Comparison of ENCODE assay signal across 12 cellular contexts in genomic region chr17:39094607-39095308, GRCh38. TPM values are rescaled to one million over a fixed set of nuclear protein-coding genes. Genes with fewer than 3 reads are reported as not detected.
DNase-seq lines count a peak whose midpoint lies in the region; ATAC-seq, FAIRE-seq and TF ChIP-seq lines count a peak whose summit lies in the region.
"Had no signal": no experiment of that assay in that cellular context is flagged by ENCODE, and none has a peak within 500 bp of the region (broad histone marks: within the 10 kb centered on the region; RNA-seq: fewer than 3 reads in every experiment).

No MANE protein-coding gene starts in this region.

- TF ChIP-seq EP300 in stomach (IDR thresholded peaks at IDR 0.05) = no peak

- peak; percentile 71 for DNase-seq in Jurkat, Clone E6-1 (ENCODE audit: low read depth, low spot score)
- peak; percentile 21 for DNase-seq in T-helper 22 cell (ENCODE audit: low read depth)
- DNase-seq in astrocyte (ENCODE audit: low read depth) = peak; percentile 20
- DNase-seq in stimulated activated CD8-positive, alpha-beta memory T cell treated with anti-CD3 and anti-CD28 coated beads, Interleukin-12 subunit alpha, Interleukin-12 subunit beta, amount 100 ng/mL, for 4 hours (ENCODE audit: low read depth) = peak; percentile 24
- no peak for DNase-seq in stomach
- no peak for DNase-seq in NCI-H2227 treated with DMSO at 0.1 percent for 48 hours (lab: John Stamatoyannopoulos, UW)
- DNase-seq: head of caudate nucleus, NCI-H2029 treated with DMSO at 0.1 percent for 48 hours had no signal

- H3K9me3 Mint-ChIP-seq in astrocyte (ENCODE audit: unreplicated experiment) = no peaks in the 10 kb centered on the region

- H3K79me2 ChIP-seq in astrocyte (ENCODE audit: insufficient read depth, low read length) = no peaks in the 10 kb centered on the region

- FAIRE-seq in astrocyte (lab: Jason Lieb, UNC) = no peak
- FAIRE-seq: RCC 7860 had no signal

- H3K4me1 ChIP-seq in astrocyte (ENCODE audit: insufficient read depth, low read length) = peaks cover 5% of the 10 kb centered on the region
- peaks cover 0 to 60% (median 29%) of the 10 kb centered on the region in 4 donors for H3K4me1 ChIP-seq in stomach

- ATAC-seq in GM18870 (IDR thresholded peaks at IDR 0.05; ENCODE audit: unreplicated experiment) = no peak
- ATAC-seq: HCT116 had no signal

- peak overlapping the region; percentile 41 for H3K27ac Mint-ChIP-seq in astrocyte (ENCODE audit: unreplicated experiment)

- H4K20me1 ChIP-seq in astrocyte (ENCODE audit: insufficient read depth, low read length) = no peaks in the 10 kb centered on the region

- H3K27me3 ChIP-seq in astrocyte (ENCODE audit: insufficient read depth, low read length) (peaks cover 17% of the 10 kb centered on the region), stomach (peaks cover 0 to 13% (median 0%) of the 10 kb centered on the region in 3 donors)

- peak overlapping the region; percentile 18 for H3K4me3 ChIP-seq in Jurkat, Clone E6-1 (ENCODE audit: low read length)
- no peak overlapping the region for H3K4me3 ChIP-seq in astrocyte (ENCODE audit: insufficient read depth, low read depth, low read length)
- H3K4me3 ChIP-seq in stomach = no peak overlapping the region

- H3K27ac ChIP-seq in astrocyte (ENCODE audit: low read depth, low read length) = no peak overlapping the region
- peak overlapping the region in 2 of 5 donors; percentile 29 to 33 for H3K27ac ChIP-seq in stomach

- intact Hi-C loops in stomach (cut with DNase I; ENCODE audit: low total_unique reads) = no loop called here

- H3K4me1 Mint-ChIP-seq in astrocyte (ENCODE audit: low read depth, unreplicated experiment) = peaks cover 45% of the 10 kb centered on the region

- H3K36me3 ChIP-seq in astrocyte (ENCODE audit: insufficient read depth, low read length) = no peaks in the 10 kb centered on the region
- H3K36me3 ChIP-seq in stomach = no peaks in the 10 kb centered on the region

- H2AFZ ChIP-seq in astrocyte (ENCODE audit: low read depth, low read length) = no peak overlapping the region

- no peak overlapping the region for H3K4me2 ChIP-seq in astrocyte (ENCODE audit: low read length)

- H3K9me3 ChIP-seq in astrocyte (ENCODE audit: insufficient read depth, low read depth, low read length) = no peaks in the 10 kb centered on the region
- H3K9me3 ChIP-seq in stomach = no peaks in the 10 kb centered on the region

- no peak for TF ChIP-seq POLR2A in stomach (IDR thresholded peaks at IDR 0.05)

- no peak overlapping the region for H3K9ac ChIP-seq in astrocyte (ENCODE audit: low read length)

- TF ChIP-seq CTCF in astrocyte (IDR thresholded peaks at IDR 0.05; ENCODE audit: insufficient read depth, low read depth, low read length) (no peak), stomach (IDR thresholded peaks at IDR 0.05) (no peak)

- no peak overlapping the region for H3K4me3 Mint-ChIP-seq in astrocyte (ENCODE audit: unreplicated experiment)

- 57 to 70% (median 67%) methylated on average over 8 of the region's 8 CpGs for WGBS in stomach, 5 donors

- H3K27me3 Mint-ChIP-seq in astrocyte (ENCODE audit: low read depth, unreplicated experiment) = peaks cover 29% of the 10 kb centered on the region

- peaks cover 6% of the 10 kb centered on the region for H3K36me3 Mint-ChIP-seq in astrocyte (ENCODE audit: low read depth, unreplicated experiment)

RNA-seq across cellular contexts. Expression of gene PLXDC1, which starts 56.7 kb away (rescaled TPM):
- 1.4 TPM for polyA plus RNA-seq in Jurkat, Clone E6-1 (2012; ENCODE audit: insufficient read depth, insufficient read length)
- 8.9 and 13.8 TPM in 2 replicates for total RNA-seq in astrocyte
- total RNA-seq in stomach = 10 to 100 TPM in 2 of 5 donors, 1 to 10 TPM in 2, under 1 TPM in 1; 0.58 to 77.2 (median 8.4) TPM
- 1 to 10 TPM; 1.7 to 4.6 (median 2.1) TPM for polyA plus RNA-seq in stomach
- total RNA-seq: dermis microvascular lymphatic vessel endothelial cell had no signal

Comparison
In these comparisons a context has a peak if more than half of its experiments do, and no peak if none do; other contexts are left out.
1. DNase-seq: peak in Jurkat, Clone E6-1 (single experiment), T-helper 22 cell (single experiment), astrocyte (single experiment) and stimulated activated CD8-positive, alpha-beta memory T cell treated with anti-CD3 and anti-CD28 coated beads, Interleukin-12 subunit alpha, Interleukin-12 subunit beta, amount 100 ng/mL, for 4 hours (single experiment); none in stomach (single experiment) and NCI-H2227 treated with DMSO at 0.1 percent for 48 hours (single experiment).